In genomic region chr2:42927334-42928160, GRCh38 we compare ENCODE assay signal across 1 cellular context.
A peak's percentile ranks its signal among the peaks of the same experiment; 100 is the strongest.
TF ChIP-seq lines count a peak whose summit lies in the region.

No MANE protein-coding gene starts in this region.

TF ChIP-seq in K562, 482 proteins besides CTCF, POLR2A, EP300 and RAD21 (continued from another document and continues in another):
- TF ChIP-seq HDAC2 (IDR thresholded peaks at IDR 0.05) = peak; percentile 57; the same call in 1 of the 2 replicates
- TF ChIP-seq, protein P1, sequence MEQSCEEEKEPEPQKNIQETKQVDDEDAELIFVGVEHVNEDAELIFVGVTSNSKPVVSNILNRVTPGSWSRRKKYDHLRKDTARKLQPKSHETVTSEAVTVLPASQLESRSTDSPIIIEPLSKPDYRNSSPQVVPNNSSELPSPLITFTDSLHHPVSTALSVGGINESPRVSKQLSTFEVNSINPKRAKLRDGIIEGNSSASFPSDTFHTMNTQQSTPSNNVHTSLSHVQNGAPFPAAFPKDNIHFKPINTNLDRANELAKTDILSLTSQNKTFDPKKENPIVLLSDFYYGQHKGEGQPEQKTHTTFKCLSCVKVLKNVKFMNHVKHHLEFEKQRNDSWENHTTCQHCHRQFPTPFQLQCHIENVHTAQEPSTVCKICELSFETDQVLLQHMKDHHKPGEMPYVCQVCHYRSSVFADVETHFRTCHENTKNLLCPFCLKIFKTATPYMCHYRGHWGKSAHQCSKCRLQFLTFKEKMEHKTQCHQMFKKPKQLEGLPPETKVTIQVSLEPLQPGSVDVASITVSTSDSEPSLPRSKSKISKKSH (CRISPR knock-in tag; IDR thresholded peaks at IDR 0.05) = no peak
- TF ChIP-seq ZNF316 (IDR thresholded peaks at IDR 0.05) = no peak
- 0 out of 2 replicates have a peak, but pooled peaks have one; percentile 18 for TF ChIP-seq GTF2A2 (tag; IDR thresholded peaks at IDR 0.05)
- peak; percentile 89 for TF ChIP-seq SMAD3 (CRISPR knock-in tag; conservative IDR thresholded peaks at IDR 0.05)
- TF ChIP-seq HDAC6 (IDR thresholded peaks at IDR 0.05; ENCODE audit: low read depth, low read length) = no peak
- TF ChIP-seq ZBTB17 (CRISPR knock-in tag; IDR thresholded peaks at IDR 0.05) = peak; percentile 88
- TF ChIP-seq, protein P2, sequence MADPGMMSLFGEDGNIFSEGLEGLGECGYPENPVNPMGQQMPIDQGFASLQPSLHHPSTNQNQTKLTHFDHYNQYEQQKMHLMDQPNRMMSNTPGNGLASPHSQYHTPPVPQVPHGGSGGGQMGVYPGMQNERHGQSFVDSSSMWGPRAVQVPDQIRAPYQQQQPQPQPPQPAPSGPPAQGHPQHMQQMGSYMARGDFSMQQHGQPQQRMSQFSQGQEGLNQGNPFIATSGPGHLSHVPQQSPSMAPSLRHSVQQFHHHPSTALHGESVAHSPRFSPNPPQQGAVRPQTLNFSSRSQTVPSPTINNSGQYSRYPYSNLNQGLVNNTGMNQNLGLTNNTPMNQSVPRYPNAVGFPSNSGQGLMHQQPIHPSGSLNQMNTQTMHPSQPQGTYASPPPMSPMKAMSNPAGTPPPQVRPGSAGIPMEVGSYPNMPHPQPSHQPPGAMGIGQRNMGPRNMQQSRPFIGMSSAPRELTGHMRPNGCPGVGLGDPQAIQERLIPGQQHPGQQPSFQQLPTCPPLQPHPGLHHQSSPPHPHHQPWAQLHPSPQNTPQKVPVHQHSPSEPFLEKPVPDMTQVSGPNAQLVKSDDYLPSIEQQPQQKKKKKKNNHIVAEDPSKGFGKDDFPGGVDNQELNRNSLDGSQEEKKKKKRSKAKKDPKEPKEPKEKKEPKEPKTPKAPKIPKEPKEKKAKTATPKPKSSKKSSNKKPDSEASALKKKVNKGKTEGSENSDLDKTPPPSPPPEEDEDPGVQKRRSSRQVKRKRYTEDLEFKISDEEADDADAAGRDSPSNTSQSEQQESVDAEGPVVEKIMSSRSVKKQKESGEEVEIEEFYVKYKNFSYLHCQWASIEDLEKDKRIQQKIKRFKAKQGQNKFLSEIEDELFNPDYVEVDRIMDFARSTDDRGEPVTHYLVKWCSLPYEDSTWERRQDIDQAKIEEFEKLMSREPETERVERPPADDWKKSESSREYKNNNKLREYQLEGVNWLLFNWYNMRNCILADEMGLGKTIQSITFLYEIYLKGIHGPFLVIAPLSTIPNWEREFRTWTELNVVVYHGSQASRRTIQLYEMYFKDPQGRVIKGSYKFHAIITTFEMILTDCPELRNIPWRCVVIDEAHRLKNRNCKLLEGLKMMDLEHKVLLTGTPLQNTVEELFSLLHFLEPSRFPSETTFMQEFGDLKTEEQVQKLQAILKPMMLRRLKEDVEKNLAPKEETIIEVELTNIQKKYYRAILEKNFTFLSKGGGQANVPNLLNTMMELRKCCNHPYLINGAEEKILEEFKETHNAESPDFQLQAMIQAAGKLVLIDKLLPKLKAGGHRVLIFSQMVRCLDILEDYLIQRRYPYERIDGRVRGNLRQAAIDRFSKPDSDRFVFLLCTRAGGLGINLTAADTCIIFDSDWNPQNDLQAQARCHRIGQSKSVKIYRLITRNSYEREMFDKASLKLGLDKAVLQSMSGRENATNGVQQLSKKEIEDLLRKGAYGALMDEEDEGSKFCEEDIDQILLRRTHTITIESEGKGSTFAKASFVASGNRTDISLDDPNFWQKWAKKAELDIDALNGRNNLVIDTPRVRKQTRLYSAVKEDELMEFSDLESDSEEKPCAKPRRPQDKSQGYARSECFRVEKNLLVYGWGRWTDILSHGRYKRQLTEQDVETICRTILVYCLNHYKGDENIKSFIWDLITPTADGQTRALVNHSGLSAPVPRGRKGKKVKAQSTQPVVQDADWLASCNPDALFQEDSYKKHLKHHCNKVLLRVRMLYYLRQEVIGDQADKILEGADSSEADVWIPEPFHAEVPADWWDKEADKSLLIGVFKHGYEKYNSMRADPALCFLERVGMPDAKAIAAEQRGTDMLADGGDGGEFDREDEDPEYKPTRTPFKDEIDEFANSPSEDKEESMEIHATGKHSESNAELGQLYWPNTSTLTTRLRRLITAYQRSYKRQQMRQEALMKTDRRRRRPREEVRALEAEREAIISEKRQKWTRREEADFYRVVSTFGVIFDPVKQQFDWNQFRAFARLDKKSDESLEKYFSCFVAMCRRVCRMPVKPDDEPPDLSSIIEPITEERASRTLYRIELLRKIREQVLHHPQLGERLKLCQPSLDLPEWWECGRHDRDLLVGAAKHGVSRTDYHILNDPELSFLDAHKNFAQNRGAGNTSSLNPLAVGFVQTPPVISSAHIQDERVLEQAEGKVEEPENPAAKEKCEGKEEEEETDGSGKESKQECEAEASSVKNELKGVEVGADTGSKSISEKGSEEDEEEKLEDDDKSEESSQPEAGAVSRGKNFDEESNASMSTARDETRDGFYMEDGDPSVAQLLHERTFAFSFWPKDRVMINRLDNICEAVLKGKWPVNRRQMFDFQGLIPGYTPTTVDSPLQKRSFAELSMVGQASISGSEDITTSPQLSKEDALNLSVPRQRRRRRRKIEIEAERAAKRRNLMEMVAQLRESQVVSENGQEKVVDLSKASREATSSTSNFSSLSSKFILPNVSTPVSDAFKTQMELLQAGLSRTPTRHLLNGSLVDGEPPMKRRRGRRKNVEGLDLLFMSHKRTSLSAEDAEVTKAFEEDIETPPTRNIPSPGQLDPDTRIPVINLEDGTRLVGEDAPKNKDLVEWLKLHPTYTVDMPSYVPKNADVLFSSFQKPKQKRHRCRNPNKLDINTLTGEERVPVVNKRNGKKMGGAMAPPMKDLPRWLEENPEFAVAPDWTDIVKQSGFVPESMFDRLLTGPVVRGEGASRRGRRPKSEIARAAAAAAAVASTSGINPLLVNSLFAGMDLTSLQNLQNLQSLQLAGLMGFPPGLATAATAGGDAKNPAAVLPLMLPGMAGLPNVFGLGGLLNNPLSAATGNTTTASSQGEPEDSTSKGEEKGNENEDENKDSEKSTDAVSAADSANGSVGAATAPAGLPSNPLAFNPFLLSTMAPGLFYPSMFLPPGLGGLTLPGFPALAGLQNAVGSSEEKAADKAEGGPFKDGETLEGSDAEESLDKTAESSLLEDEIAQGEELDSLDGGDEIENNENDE (IDR thresholded peaks at IDR 0.05; ENCODE audit: low read depth, low read length) = no peak
- TF ChIP-seq POLR2AphosphoS5 (IDR thresholded peaks at IDR 0.05; ENCODE audit: control insufficient read depth, insufficient read depth, low read depth, low read length) = no peak; the same call in 1 of the 2 replicates
- TF ChIP-seq CREB1 (IDR thresholded peaks at IDR 0.05) = no peak
- no peak for TF ChIP-seq CREB1 (CRISPR knock-in tag; IDR thresholded peaks at IDR 0.05)
- TF ChIP-seq ZFP1 (CRISPR knock-in tag; IDR thresholded peaks at IDR 0.05) = 0 out of 2 replicates have a peak, but pooled peaks have one; percentile 37
- peak in 1 of 2 experiments; percentile 74; a peak in 2 of 4 replicates for TF ChIP-seq TRIM24 (IDR thresholded peaks at IDR 0.05)
- 0 out of 2 replicates have a peak, but pooled peaks have one; percentile 44 for TF ChIP-seq PTBP1 (IDR thresholded peaks at IDR 0.05; ENCODE audit: low read depth, low read length)
- peak; percentile 72 for TF ChIP-seq CXXC5 (CRISPR knock-in tag; IDR thresholded peaks at IDR 0.05)
- no peak for TF ChIP-seq ZNF717 (CRISPR knock-in tag; IDR thresholded peaks at IDR 0.05)
- TF ChIP-seq, protein P3, sequence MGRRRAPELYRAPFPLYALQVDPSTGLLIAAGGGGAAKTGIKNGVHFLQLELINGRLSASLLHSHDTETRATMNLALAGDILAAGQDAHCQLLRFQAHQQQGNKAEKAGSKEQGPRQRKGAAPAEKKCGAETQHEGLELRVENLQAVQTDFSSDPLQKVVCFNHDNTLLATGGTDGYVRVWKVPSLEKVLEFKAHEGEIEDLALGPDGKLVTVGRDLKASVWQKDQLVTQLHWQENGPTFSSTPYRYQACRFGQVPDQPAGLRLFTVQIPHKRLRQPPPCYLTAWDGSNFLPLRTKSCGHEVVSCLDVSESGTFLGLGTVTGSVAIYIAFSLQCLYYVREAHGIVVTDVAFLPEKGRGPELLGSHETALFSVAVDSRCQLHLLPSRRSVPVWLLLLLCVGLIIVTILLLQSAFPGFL (CRISPR knock-in tag; IDR thresholded peaks at IDR 0.05) = no peak
- TF ChIP-seq RFX1 (IDR thresholded peaks at IDR 0.05) = no peak
- peak; percentile 47; the same call in 1 of the 2 replicates for TF ChIP-seq ZNF324 (CRISPR knock-in tag; IDR thresholded peaks at IDR 0.05)
- no peak for TF ChIP-seq CBX8 (IDR thresholded peaks at IDR 0.05; ENCODE audit: borderline replicate concordance, extremely low read depth, low read depth, low read length, poor library complexity, severe bottlenecking)
- peak; percentile 50; the same call in 1 of the 2 replicates for TF ChIP-seq TEAD2 (tag; IDR thresholded peaks at IDR 0.05)
- TF ChIP-seq, protein P4, sequence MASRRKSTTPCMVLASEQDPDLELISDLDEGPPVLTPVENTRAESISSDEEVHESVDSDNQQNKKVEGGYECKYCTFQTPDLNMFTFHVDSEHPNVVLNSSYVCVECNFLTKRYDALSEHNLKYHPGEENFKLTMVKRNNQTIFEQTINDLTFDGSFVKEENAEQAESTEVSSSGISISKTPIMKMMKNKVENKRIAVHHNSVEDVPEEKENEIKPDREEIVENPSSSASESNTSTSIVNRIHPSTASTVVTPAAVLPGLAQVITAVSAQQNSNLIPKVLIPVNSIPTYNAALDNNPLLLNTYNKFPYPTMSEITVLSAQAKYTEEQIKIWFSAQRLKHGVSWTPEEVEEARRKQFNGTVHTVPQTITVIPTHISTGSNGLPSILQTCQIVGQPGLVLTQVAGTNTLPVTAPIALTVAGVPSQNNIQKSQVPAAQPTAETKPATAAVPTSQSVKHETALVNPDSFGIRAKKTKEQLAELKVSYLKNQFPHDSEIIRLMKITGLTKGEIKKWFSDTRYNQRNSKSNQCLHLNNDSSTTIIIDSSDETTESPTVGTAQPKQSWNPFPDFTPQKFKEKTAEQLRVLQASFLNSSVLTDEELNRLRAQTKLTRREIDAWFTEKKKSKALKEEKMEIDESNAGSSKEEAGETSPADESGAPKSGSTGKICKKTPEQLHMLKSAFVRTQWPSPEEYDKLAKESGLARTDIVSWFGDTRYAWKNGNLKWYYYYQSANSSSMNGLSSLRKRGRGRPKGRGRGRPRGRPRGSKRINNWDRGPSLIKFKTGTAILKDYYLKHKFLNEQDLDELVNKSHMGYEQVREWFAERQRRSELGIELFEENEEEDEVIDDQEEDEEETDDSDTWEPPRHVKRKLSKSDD (conservative IDR thresholded peaks at IDR 0.05; ENCODE audit: low read length) = no peak
- TF ChIP-seq, protein P5, sequence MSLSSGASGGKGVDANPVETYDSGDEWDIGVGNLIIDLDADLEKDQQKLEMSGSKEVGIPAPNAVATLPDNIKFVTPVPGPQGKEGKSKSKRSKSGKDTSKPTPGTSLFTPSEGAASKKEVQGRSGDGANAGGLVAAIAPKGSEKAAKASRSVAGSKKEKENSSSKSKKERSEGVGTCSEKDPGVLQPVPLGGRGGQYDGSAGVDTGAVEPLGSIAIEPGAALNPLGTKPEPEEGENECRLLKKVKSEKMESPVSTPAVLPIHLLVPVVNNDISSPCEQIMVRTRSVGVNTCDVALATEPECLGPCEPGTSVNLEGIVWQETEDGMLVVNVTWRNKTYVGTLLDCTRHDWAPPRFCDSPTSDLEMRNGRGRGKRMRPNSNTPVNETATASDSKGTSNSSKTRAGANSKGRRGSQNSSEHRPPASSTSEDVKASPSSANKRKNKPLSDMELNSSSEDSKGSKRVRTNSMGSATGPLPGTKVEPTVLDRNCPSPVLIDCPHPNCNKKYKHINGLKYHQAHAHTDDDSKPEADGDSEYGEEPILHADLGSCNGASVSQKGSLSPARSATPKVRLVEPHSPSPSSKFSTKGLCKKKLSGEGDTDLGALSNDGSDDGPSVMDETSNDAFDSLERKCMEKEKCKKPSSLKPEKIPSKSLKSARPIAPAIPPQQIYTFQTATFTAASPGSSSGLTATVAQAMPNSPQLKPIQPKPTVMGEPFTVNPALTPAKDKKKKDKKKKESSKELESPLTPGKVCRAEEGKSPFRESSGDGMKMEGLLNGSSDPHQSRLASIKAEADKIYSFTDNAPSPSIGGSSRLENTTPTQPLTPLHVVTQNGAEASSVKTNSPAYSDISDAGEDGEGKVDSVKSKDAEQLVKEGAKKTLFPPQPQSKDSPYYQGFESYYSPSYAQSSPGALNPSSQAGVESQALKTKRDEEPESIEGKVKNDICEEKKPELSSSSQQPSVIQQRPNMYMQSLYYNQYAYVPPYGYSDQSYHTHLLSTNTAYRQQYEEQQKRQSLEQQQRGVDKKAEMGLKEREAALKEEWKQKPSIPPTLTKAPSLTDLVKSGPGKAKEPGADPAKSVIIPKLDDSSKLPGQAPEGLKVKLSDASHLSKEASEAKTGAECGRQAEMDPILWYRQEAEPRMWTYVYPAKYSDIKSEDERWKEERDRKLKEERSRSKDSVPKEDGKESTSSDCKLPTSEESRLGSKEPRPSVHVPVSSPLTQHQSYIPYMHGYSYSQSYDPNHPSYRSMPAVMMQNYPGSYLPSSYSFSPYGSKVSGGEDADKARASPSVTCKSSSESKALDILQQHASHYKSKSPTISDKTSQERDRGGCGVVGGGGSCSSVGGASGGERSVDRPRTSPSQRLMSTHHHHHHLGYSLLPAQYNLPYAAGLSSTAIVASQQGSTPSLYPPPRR (CRISPR knock-in tag; IDR thresholded peaks at IDR 0.05; ENCODE audit: borderline replicate concordance) = no peak
- peak; percentile 19; the same call in 1 of the 2 replicates for TF ChIP-seq RB1 (IDR thresholded peaks at IDR 0.05; ENCODE audit: low read depth)
- no peak for TF ChIP-seq NFIX (CRISPR knock-in tag; IDR thresholded peaks at IDR 0.05; ENCODE audit: low read depth)
- TF ChIP-seq MEF2A (IDR thresholded peaks at IDR 0.05; ENCODE audit: control insufficient read depth, low read depth, low read length) = no peak
- TF ChIP-seq CBFA2T3 (IDR thresholded peaks at IDR 0.05) = peak; percentile 83
- no peak for TF ChIP-seq MED1 (CRISPR knock-in tag; IDR thresholded peaks at IDR 0.05; ENCODE audit: borderline replicate concordance)
- no peak for TF ChIP-seq FIP1L1 (IDR thresholded peaks at IDR 0.05; ENCODE audit: low read depth, low read length, poor library complexity, severe bottlenecking)
- TF ChIP-seq ZNF175 (CRISPR knock-in tag; IDR thresholded peaks at IDR 0.05; ENCODE audit: low read depth) = no peak
- no peak for TF ChIP-seq SMC3 (conservative IDR thresholded peaks at IDR 0.05; ENCODE audit: insufficient read depth, low read depth, low read length)
- no peak for TF ChIP-seq ARID2 (IDR thresholded peaks at IDR 0.05)
- TF ChIP-seq ZNF217 (CRISPR knock-in tag; IDR thresholded peaks at IDR 0.05) = no peak
- no peak for TF ChIP-seq PURB (CRISPR knock-in tag; IDR thresholded peaks at IDR 0.05; ENCODE audit: low read depth)
- no peak for TF ChIP-seq PHF21A (IDR thresholded peaks at IDR 0.05; ENCODE audit: borderline replicate concordance, low read depth)
- TF ChIP-seq ZNF146 (CRISPR knock-in tag; IDR thresholded peaks at IDR 0.05; ENCODE audit: unreplicated experiment) = no peak
- TF ChIP-seq HDAC8 (tag; IDR thresholded peaks at IDR 0.05) = peak; percentile 73
- no peak for TF ChIP-seq SAP30 (IDR thresholded peaks at IDR 0.05; ENCODE audit: borderline replicate concordance, insufficient read depth, low read depth, low read length, poor library complexity, severe bottlenecking)
- no peak for TF ChIP-seq ZNF124 (CRISPR knock-in tag; IDR thresholded peaks at IDR 0.05)
- TF ChIP-seq KLF16 (IDR thresholded peaks at IDR 0.05) = peak; percentile 60
